ENCODE assay signal across 8 cellular contexts in genomic region chr17:9360610-9361571, GRCh38.
A peak's percentile ranks its signal among the peaks of the same experiment; 100 is the strongest.
DNase-seq lines count a peak whose midpoint lies in the region; ATAC-seq and TF ChIP-seq lines count a peak whose summit lies in the region.

No MANE protein-coding gene starts in this region.

- H3K4me1 Mint-ChIP-seq in activated CD8-positive, alpha-beta T cell treated with anti-CD3 and anti-CD28 coated beads for 36 hours (ENCODE audit: low read depth), result peaks cover 15% of the 10 kb centered on the region

- H3K4me3 Mint-ChIP-seq in activated CD8-positive, alpha-beta T cell treated with anti-CD3 and anti-CD28 coated beads for 36 hours, result no peak overlapping the region

- no peak overlapping the region for H3K27ac Mint-ChIP-seq in activated CD8-positive, alpha-beta T cell treated with anti-CD3 and anti-CD28 coated beads for 36 hours

- peak; percentile 82 for ATAC-seq in omental fat pad (ENCODE audit: low FRiP score)
- no peak for ATAC-seq in HG02840 (IDR thresholded peaks at IDR 0.05; ENCODE audit: low FRiP score, unreplicated experiment)
- no peak for ATAC-seq in HG03135 (IDR thresholded peaks at IDR 0.05; ENCODE audit: unreplicated experiment)
- no peak for ATAC-seq in activated CD8-positive, alpha-beta T cell treated with anti-CD3 and anti-CD28 coated beads for 36 hours

- H3K9me3 Mint-ChIP-seq in activated CD8-positive, alpha-beta T cell treated with anti-CD3 and anti-CD28 coated beads for 36 hours, result no peaks in the 10 kb centered on the region

- TF ChIP-seq CTCF in AG09309 (IDR thresholded peaks at IDR 0.05; ENCODE audit: control insufficient read depth, insufficient read depth, low read depth, low read length, missing control alignments) (no peak), omental fat pad (IDR thresholded peaks at IDR 0.05) (no peak)
- no peak for TF ChIP-seq CTCF in activated CD8-positive, alpha-beta T cell treated with anti-CD3 and anti-CD28 coated beads for 36 hours (IDR thresholded peaks at IDR 0.05)

- CTCF ChIA-PET in activated CD8-positive, alpha-beta T cell treated with anti-CD3 and anti-CD28 coated beads for 36 hours (lab: Charles Lee), result interaction anchor here (0.6 kb wide), 1 partner anchor 67 kb away, joined by 3 read pairs; no protein-coding TSS in a partner anchor

- no peaks in the 10 kb centered on the region for H3K27me3 Mint-ChIP-seq in activated CD8-positive, alpha-beta T cell treated with anti-CD3 and anti-CD28 coated beads for 36 hours

- POLR2A ChIA-PET in activated CD8-positive, alpha-beta T cell treated with anti-CD3 and anti-CD28 coated beads for 36 hours (lab: Charles Lee), result no interaction called here

- DNase-seq in AG09309 (ENCODE audit: low read depth), result peak; percentile 53
- peak; percentile 79 for DNase-seq in NCI-H226
- DNase-seq in fibroblast of the conjunctiva (ENCODE audit: low read depth), result peak; percentile 83
- no peak for DNase-seq in omental fat pad (ENCODE audit: low spot score)
- DNase-seq in activated CD8-positive, alpha-beta T cell treated with anti-CD3 and anti-CD28 coated beads for 36 hours, result no peak
- DNase-seq in ecto neural progenitor cell (ENCODE audit: low spot score), result no peak

- intact Hi-C loops in activated CD8-positive, alpha-beta T cell treated with anti-CD3 and anti-CD28 coated beads for 36 hours (cut with micrococcal nuclease), result no loop called here

- H3K4me3 ChIP-seq in AG09309 (ENCODE audit: control insufficient read depth, low read depth, low read length), result no peak overlapping the region

- no peaks in the 10 kb centered on the region for H3K36me3 Mint-ChIP-seq in activated CD8-positive, alpha-beta T cell treated with anti-CD3 and anti-CD28 coated beads for 36 hours (ENCODE audit: low read depth)

Comparison
In these comparisons a context has a peak if more than half of its experiments do, and no peak if none do; other contexts are left out.
1. DNase-seq: peak in AG09309 (single experiment), NCI-H226 (single experiment) and fibroblast of the conjunctiva (single experiment); none in omental fat pad (single experiment), activated CD8-positive, alpha-beta T cell treated with anti-CD3 and anti-CD28 coated beads for 36 hours (single experiment) and ecto neural progenitor cell (single experiment).